Comparison of ENCODE assay signal across 10 cellular contexts in the genomic region with DNA sequence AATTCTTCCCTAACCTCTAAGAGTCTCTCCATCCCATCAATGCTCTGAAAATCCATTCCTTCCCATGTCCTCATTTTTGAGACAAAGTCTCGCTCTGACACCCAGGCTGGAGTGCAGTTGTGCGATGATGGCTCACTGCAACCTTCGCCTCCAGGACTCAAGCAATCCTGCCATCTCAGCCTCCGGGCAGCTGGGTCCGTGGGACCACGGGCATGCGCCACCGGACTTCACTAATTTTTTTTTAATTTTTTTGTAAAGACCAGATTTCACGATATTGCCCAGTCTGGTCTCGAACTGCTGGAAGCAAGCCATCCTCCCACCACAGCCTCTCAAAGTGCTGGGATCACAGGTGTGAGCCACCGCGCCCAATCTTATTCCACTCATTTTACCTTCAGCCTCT. TPM values are rescaled to one million over a fixed set of nuclear protein-coding genes. Genes with fewer than 3 reads are reported as not detected.
DNase-seq lines count a peak whose midpoint lies in the region; ATAC-seq, FAIRE-seq and TF ChIP-seq lines count a peak whose summit lies in the region.
"Had no signal": no experiment of that assay in that cellular context is flagged by ENCODE, and none has a peak within 500 bp of the region (broad histone marks: within the 10 kb centered on the region; RNA-seq: fewer than 3 reads in every experiment).

No MANE protein-coding gene starts in this region.

- H3K36me3 ChIP-seq in left ventricle myocardium inferior (no peaks in the 10 kb centered on the region), GM12878 (ENCODE audit: control insufficient read depth in 2 of 2, insufficient read depth in 2 of 2, low read length in 1 of 2) (no peaks in the 10 kb centered on the region), mesodermal cell (ENCODE audit: control insufficient read depth, insufficient read depth, low read length) (peaks cover 28% of the 10 kb centered on the region)

- no peak for TF ChIP-seq RAD21 in GM12878 (IDR thresholded peaks at IDR 0.05; ENCODE audit: insufficient read depth, low read depth, low read length)

- POLR2A ChIA-PET in GM12878 (lab: Charles Lee): no interaction called here

- H4K20me1 ChIP-seq in GM12878 (ENCODE audit: control insufficient read depth, insufficient read depth): no peaks in the 10 kb centered on the region

- H3K4me1 ChIP-seq in left ventricle myocardium inferior: peaks cover 40% of the 10 kb centered on the region
- H3K4me1 ChIP-seq in GM12878 (ENCODE audit: control insufficient read depth, insufficient read depth, low read length): no peaks in the 10 kb centered on the region
- peaks cover 10% of the 10 kb centered on the region for H3K4me1 ChIP-seq in mesodermal cell (ENCODE audit: control insufficient read depth, insufficient read depth, low read length, poor library complexity, severe bottlenecking)

- H3K27ac ChIP-seq in left ventricle myocardium inferior (replicated peaks) (no peak overlapping the region), GM12878 (ENCODE audit: control insufficient read depth, insufficient read depth) (no peak overlapping the region), mesodermal cell (ENCODE audit: low read depth, low read length, severe bottlenecking) (no peak overlapping the region)

- H3K27me3 ChIP-seq in left ventricle myocardium inferior (ENCODE audit: low read depth) (no peaks in the 10 kb centered on the region), GM12878 (replicated peaks in 1 of 2; ENCODE audit: control insufficient read depth in 2 of 2, insufficient read depth in 2 of 2, low read length in 1 of 2) (no peaks in the 10 kb centered on the region)

- H3K9me3 ChIP-seq in left ventricle myocardium inferior (replicated peaks) (no peaks in the 10 kb centered on the region), GM12878 (replicated peaks; ENCODE audit: control insufficient read depth, insufficient read depth, low read length) (no peaks in the 10 kb centered on the region; the same call in 2 of the 3 replicates), mesodermal cell (ENCODE audit: control insufficient read depth, low read length) (no peaks in the 10 kb centered on the region)

- no peak for DNase-seq in left ventricle myocardium inferior
- DNase-seq in left cardiac atrium: no peak
- DNase-seq in GM12878 (ENCODE audit: low read depth, low spot score): no peak
- DNase-seq in NCI-H1436 (lab: John Stamatoyannopoulos, UW): no peak
- no peak for DNase-seq in lower leg skin (ENCODE audit: low spot score in 2 of 2)
- no peak for DNase-seq in stimulated activated CD4-positive, alpha-beta T cell treated with anti-CD3 and anti-CD28 coated beads, Interleukin-4, amount 100 ng/mL, for 24 hours
- DNase-seq in retina: no peak
- DNase-seq: DMS 273 treated with DMSO at 0.1 percent for 48 hours, MV-4-11 had no signal

- no peak for FAIRE-seq in GM12878 (lab: Jason Lieb, UNC)

- peaks cover 17% of the 10 kb centered on the region for H3K79me2 ChIP-seq in GM12878 (ENCODE audit: control insufficient read depth, insufficient read depth, low read length)

- peak overlapping the region; percentile 100 for H3K4me3 ChIP-seq in left ventricle myocardium inferior
- peak overlapping the region; percentile 80; the same call in 1 of the 2 replicates for H3K4me3 ChIP-seq in GM12878
- peak overlapping the region; percentile 71 for H3K4me3 ChIP-seq in mesodermal cell (ENCODE audit: extremely low read depth, insufficient read depth, low read length, poor library complexity, severe bottlenecking)
- H3K4me3 ChIP-seq in lower leg skin (ENCODE audit: low read depth, poor library complexity, severe bottlenecking): no peak overlapping the region

- TF ChIP-seq EP300 in GM12878 (IDR thresholded peaks at IDR 0.05; ENCODE audit: borderline replicate concordance in 1 of 2, control insufficient read depth in 1 of 2, low read depth in 2 of 2, low read length in 2 of 2): no peak

- intact Hi-C loops in left ventricle myocardium inferior (cut with micrococcal nuclease): no loop called here
- intact Hi-C loops in left cardiac atrium (cut with DNase I): no loop called here
- intact Hi-C loops in GM12878 (cut with micrococcal nuclease; ENCODE audit: unreplicated experiment): loop anchor here (2.0 kb wide), 1 partner anchor 66 kb away; no protein-coding TSS in a partner anchor
- intact Hi-C loops in lower leg skin (cut with DNase I; ENCODE audit: low total_unique reads): no loop called here

- TF ChIP-seq POLR2A in GM12878 (IDR thresholded peaks at IDR 0.05; ENCODE audit: low read depth, low read length): no peak
- TF ChIP-seq POLR2A in lower leg skin (IDR thresholded peaks at IDR 0.05): no peak

- WGBS in GM12878 (ENCODE audit: insufficient coverage, insufficient replicate concordance, low lambda C conversion rate, missing lambda C conversion rate): over 99% methylated on average over 12 of the region's 12 CpGs
- 89 to 95% methylated on average over 10 to 12 of the region's 12 CpGs for WGBS in mesodermal cell (ENCODE audit: insufficient coverage in 2 of 2), 2 experiments
- WGBS in lower leg skin, 2 donors: 96% methylated on average over 12 of the region's 12 CpGs

- no TSS peak for BruUV-seq in GM12878 (replicated peaks; lab: Mats Ljungman, UMichigan)

- no peak overlapping the region for H2AFZ ChIP-seq in GM12878 (ENCODE audit: control insufficient read depth, low read depth, low read length)

- in situ Hi-C loops in GM12878 (cut with MboI): no loop called here

- peak overlapping the region; percentile 70 for H3K4me2 ChIP-seq in GM12878 (ENCODE audit: control insufficient read depth, insufficient read depth)

- H3K9ac ChIP-seq in GM12878 (ENCODE audit: control insufficient read depth, insufficient read depth, low read length): no peak overlapping the region

- CTCF ChIA-PET in GM12878 (lab: Yijun Ruan, JAX): no interaction called here

- ATAC-seq in left cardiac atrium (no peak), GM12878 (no peak)

- SMC1A ChIA-PET in GM12878 (lab: Charles Lee; ENCODE audit: uncharacterized antibody, unreplicated experiment): interaction anchor here (0.7 to 1.3 kb wide), 3 partner anchors 9 to 33 kb away, joined by 3 to 4 read pairs (median 3); no protein-coding TSS in a partner anchor

- RAD21 ChIA-PET in GM12878 (lab: Charles Lee; ENCODE audit: unreplicated experiment): no interaction called here

- TF ChIP-seq CTCF in left ventricle myocardium inferior (IDR thresholded peaks at IDR 0.05; ENCODE audit: borderline replicate concordance) (no peak), GM12878 (IDR thresholded peaks at IDR 0.05 in 2 of 3, conservative IDR thresholded peaks at IDR 0.05 in 1 of 3; ENCODE audit: control insufficient read depth in 2 of 3, extremely low read depth in 1 of 3, insufficient read depth in 1 of 3, low read depth in 3 of 3, low read length in 3 of 3) (no peak), lower leg skin (IDR thresholded peaks at IDR 0.05) (no peak)

TF ChIP-seq in GM12878, 131 proteins besides CTCF, POLR2A, EP300 and RAD21 (continues in another document):
- no peak for TF ChIP-seq SUZ12 (IDR thresholded peaks at IDR 0.05; ENCODE audit: unreplicated experiment)
- TF ChIP-seq ASH2L (IDR thresholded peaks at IDR 0.05; ENCODE audit: borderline replicate concordance, low read depth): no peak
- TF ChIP-seq, protein P1, sequence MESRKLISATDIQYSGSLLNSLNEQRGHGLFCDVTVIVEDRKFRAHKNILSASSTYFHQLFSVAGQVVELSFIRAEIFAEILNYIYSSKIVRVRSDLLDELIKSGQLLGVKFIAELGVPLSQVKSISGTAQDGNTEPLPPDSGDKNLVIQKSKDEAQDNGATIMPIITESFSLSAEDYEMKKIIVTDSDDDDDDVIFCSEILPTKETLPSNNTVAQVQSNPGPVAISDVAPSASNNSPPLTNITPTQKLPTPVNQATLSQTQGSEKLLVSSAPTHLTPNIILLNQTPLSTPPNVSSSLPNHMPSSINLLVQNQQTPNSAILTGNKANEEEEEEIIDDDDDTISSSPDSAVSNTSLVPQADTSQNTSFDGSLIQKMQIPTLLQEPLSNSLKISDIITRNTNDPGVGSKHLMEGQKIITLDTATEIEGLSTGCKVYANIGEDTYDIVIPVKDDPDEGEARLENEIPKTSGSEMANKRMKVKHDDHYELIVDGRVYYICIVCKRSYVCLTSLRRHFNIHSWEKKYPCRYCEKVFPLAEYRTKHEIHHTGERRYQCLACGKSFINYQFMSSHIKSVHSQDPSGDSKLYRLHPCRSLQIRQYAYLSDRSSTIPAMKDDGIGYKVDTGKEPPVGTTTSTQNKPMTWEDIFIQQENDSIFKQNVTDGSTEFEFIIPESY (IDR thresholded peaks at IDR 0.05): no peak
- TF ChIP-seq RB1 (IDR thresholded peaks at IDR 0.05; ENCODE audit: borderline replicate concordance): no peak
- no peak for TF ChIP-seq KLF5 (IDR thresholded peaks at IDR 0.05; ENCODE audit: partially characterized antibody)
- TF ChIP-seq ZBED1 (IDR thresholded peaks at IDR 0.05; ENCODE audit: borderline replicate concordance): no peak

RNA-seq across cellular contexts. Expression of a gene that starts 1.6 kb away (rescaled TPM):
- total RNA-seq in left ventricle myocardium inferior (49.6 TPM), left cardiac atrium (10 to 100 TPM; 46.5 to 68.3 TPM), GM12878 (2014; rRNA removed) (8.1 and 12.7 TPM in 2 replicates), GM12878 (2014; rRNA removed; fragmentation: Illumina TruSeq; extraction: Trizol) (12.3 and 14.1 TPM in 2 replicates), GM12878 (2021) (8.0 and 8.4 TPM in 2 replicates), lower leg skin (10 to 100 TPM in 3 of 4 donors, 1 to 10 TPM in 1; 8.1 to 24.0 (median 19.0) TPM)
- total RNA-seq in GM12878 (2013; cell fraction: nucleolus; rRNA removed): 64.4 and 72.6 TPM in 2 replicates
- 3.1 TPM for polyA plus RNA-seq in GM12878 (2011; ENCODE audit: low read depth)
- polyA plus RNA-seq in GM12878 (2011; rRNA removed) (15.4 and 25.0 TPM in 2 replicates), GM12878 (2014; fragmentation: Illumina TruSeq; extraction: Trizol) (10.5 and 13.8 TPM in 2 replicates), GM12878 (2014; fragmentation: Nextera tagmentation; extraction: Ambion mirVana) (1 to 10 TPM; 3.0 to 3.8 TPM), GM12878 (2014; rRNA removed) (5.0 and 5.2 TPM in 2 replicates), GM12878 (2016; fragmentation: Nextera tagmentation; extraction: Ambion mirVana) (1 to 10 TPM; 4.1 to 4.3 TPM)
- polyA plus RNA-seq in GM12878 (2011; cell fraction: cytosol; rRNA removed): 4.0 and 4.7 TPM in 2 replicates
- polyA plus RNA-seq in GM12878 (2011; cell fraction: nucleus; rRNA removed): 12.8 and 14.2 TPM in 2 replicates
- polyA plus RNA-seq in GM12878 (2012): 6.6 and 7.6 TPM in 2 replicates
- polyA minus RNA-seq in GM12878 (2011; rRNA and poly(A)+ RNA removed): 9.2 and 12.8 TPM in 2 replicates
- 2.0 and 3.0 TPM in 2 replicates for polyA minus RNA-seq in GM12878 (2011; cell fraction: cytosol; rRNA and poly(A)+ RNA removed)
- polyA minus RNA-seq in GM12878 (2011; cell fraction: nucleus; rRNA and poly(A)+ RNA removed): 13.2 and 20.4 TPM in 2 replicates
- polyA plus RNA-seq in mesodermal cell (2013, experiment 1 of 2): 62.1 TPM
- 73.6 TPM for polyA plus RNA-seq in mesodermal cell (2013, experiment 2 of 2)
